8 cellular contexts compared by ENCODE assay signal in the genomic region with DNA sequence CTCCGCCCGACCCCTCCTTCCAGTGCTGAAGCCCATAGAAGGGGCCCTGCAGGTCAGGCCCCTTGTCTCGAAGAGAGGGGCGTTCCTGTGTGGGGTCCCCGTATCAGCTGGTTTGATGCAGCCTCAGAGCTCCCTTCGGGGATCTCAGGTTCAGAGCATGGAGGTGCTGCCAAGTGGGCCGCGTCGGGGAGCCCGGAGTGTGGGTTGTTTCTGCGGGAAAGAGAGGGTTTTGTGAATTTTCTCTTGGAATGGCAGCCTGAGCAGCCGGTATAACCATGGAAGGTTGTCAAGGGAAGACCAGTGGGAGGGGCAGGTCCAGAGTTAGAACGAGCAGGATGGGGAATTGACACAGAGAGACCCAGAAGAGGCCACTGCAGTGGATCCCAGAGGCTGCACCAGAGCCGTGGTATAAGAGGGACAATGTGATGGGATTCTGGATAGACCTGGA. TPM values are rescaled to one million over a fixed set of nuclear protein-coding genes. Genes with fewer than 3 reads are reported as not detected.
DNase-seq lines count a peak whose midpoint lies in the region; ATAC-seq and TF ChIP-seq lines count a peak whose summit lies in the region.

No MANE protein-coding gene starts in this region.

- H3K9me2 ChIP-seq in OCI-LY1 (ENCODE audit: low read depth, low read length), result no peaks in the 10 kb centered on the region

- H2AFZ ChIP-seq in OCI-LY1 (ENCODE audit: low read length), result no peak overlapping the region

- H3K4me2 ChIP-seq in OCI-LY1 (ENCODE audit: low read length) (peak overlapping the region; percentile 85), mesendoderm (ENCODE audit: low read length) (peak overlapping the region; percentile 94)

- H4K8ac ChIP-seq in mesendoderm (ENCODE audit: low read depth, low read length), result no peak overlapping the region

- H2AK5ac ChIP-seq in mesendoderm (ENCODE audit: low read length), result no peak overlapping the region

- peak; percentile 22 for DNase-seq in dermis blood vessel endothelial cell
- DNase-seq in mesendoderm, result no peak
- no peak for DNase-seq in uterus
- DNase-seq in COR-L47 (lab: John Stamatoyannopoulos, UW), result no peak
- DNase-seq in activated CD4-positive, alpha-beta T cell treated with anti-CD3 and anti-CD28 coated beads for 1 hour, result no peak

- no CpG with 5 or more reads among the region's 14 CpGs for WGBS in mesendoderm (ENCODE audit: extremely low coverage, insufficient coverage, low lambda C conversion rate)

- H2BK15ac ChIP-seq in mesendoderm (replicated peaks; ENCODE audit: low read depth), result no peak overlapping the region

- peaks cover 11% of the 10 kb centered on the region for H3K4me1 ChIP-seq in OCI-LY1 (ENCODE audit: insufficient read depth, low read length, severe bottlenecking)
- H3K4me1 ChIP-seq in mesendoderm (ENCODE audit: control insufficient read depth, low read depth, low read length), result no peaks in the 10 kb centered on the region
- no peaks in the 10 kb centered on the region for H3K4me1 ChIP-seq in uterus

- peak overlapping the region; percentile 74 for H3K9ac ChIP-seq in OCI-LY1 (ENCODE audit: low read length)
- H3K9ac ChIP-seq in mesendoderm (ENCODE audit: low read length), result peak overlapping the region; percentile 84

- no peak overlapping the region for H4K5ac ChIP-seq in mesendoderm (ENCODE audit: low read length)

- TF ChIP-seq POLR2A in uterus (IDR thresholded peaks at IDR 0.05), result no peak

- no peaks in the 10 kb centered on the region for H4K20me1 ChIP-seq in OCI-LY1 (ENCODE audit: insufficient read depth, low read length)

- peaks cover 3% of the 10 kb centered on the region for H3K79me1 ChIP-seq in mesendoderm (ENCODE audit: low read length)

- TF ChIP-seq CTCF in 22Rv1 (IDR thresholded peaks at IDR 0.05), result no peak
- no peak for TF ChIP-seq CTCF in OCI-LY1 (IDR thresholded peaks at IDR 0.05; ENCODE audit: low read length)
- no peak for TF ChIP-seq CTCF in uterus (IDR thresholded peaks at IDR 0.05)

- no peak overlapping the region for H3K23ac ChIP-seq in mesendoderm (ENCODE audit: low read length)

- H2BK120ac ChIP-seq in mesendoderm (ENCODE audit: low read depth, low read length), result no peak overlapping the region

- H3K4ac ChIP-seq in mesendoderm (ENCODE audit: low read depth, low read length), result peak overlapping the region; percentile 50

- H3K36me3 ChIP-seq in OCI-LY1 (ENCODE audit: insufficient read depth, low read length), result peaks cover 11% of the 10 kb centered on the region
- H3K36me3 ChIP-seq in mesendoderm (ENCODE audit: control insufficient read depth, insufficient read depth, low read length), result no peaks in the 10 kb centered on the region
- H3K36me3 ChIP-seq in uterus, result no peaks in the 10 kb centered on the region

- H3K9me3 ChIP-seq in OCI-LY1 (ENCODE audit: low read length), result 0 out of 2 replicates have a peak, but pooled peaks cover 2% of the 10 kb centered on the region
- H3K9me3 ChIP-seq in uterus, result peaks cover 0 to 28% of the 10 kb centered on the region in 2 donors

- peak overlapping the region; percentile 74 for H3K4me3 ChIP-seq in OCI-LY1 (ENCODE audit: low read depth, low read length, poor library complexity, severe bottlenecking)
- H3K4me3 ChIP-seq in mesendoderm (ENCODE audit: low read length), result peak overlapping the region; percentile 81
- H3K4me3 ChIP-seq in uterus, result peak overlapping the region; percentile 59 to 78

- ATAC-seq in GM19452 (IDR thresholded peaks at IDR 0.05; ENCODE audit: unreplicated experiment), result peak; percentile 8

- peak overlapping the region; percentile 66 for H3K56ac ChIP-seq in mesendoderm (ENCODE audit: low read length)

- H3K79me2 ChIP-seq in OCI-LY1 (ENCODE audit: insufficient read depth, low read length) (0 out of 2 replicates have a peak, but pooled peaks cover 5% of the 10 kb centered on the region), mesendoderm (ENCODE audit: control insufficient read depth, insufficient read depth, low read length) (peaks cover 5% of the 10 kb centered on the region)

- no peaks in the 10 kb centered on the region for H3F3A ChIP-seq in OCI-LY1 (ENCODE audit: insufficient read depth, low read length)

- intact Hi-C loops in uterus (cut with DNase I; ENCODE audit: low total_unique reads), result no loop called here

- H3K27ac ChIP-seq in 22Rv1 (peak overlapping the region; percentile 82), OCI-LY1 (ENCODE audit: low read depth, low read length, poor library complexity, severe bottlenecking) (peak overlapping the region; percentile 19), mesendoderm (ENCODE audit: low read depth, low read length) (no peak overlapping the region), uterus (peak overlapping the region; percentile 81 to 97)

- H3K27me3 ChIP-seq in OCI-LY1 (ENCODE audit: insufficient read depth, low read length) (no peaks in the 10 kb centered on the region), mesendoderm (ENCODE audit: insufficient read depth, low read length, poor library complexity) (no peaks in the 10 kb centered on the region), uterus (no peaks in the 10 kb centered on the region)

- no peak overlapping the region for H2BK5ac ChIP-seq in mesendoderm (ENCODE audit: low read length)

- H3K18ac ChIP-seq in mesendoderm (ENCODE audit: low read length), result no peak overlapping the region

RNA-seq across cellular contexts. Expression of gene TRAPPC2B, which starts 0.4 kb away (rescaled TPM):
- total RNA-seq in dermis blood vessel endothelial cell (8.8 and 11.6 TPM in 2 replicates), uterus (10 to 100 TPM in 2 of 4 donors, 1 to 10 TPM in 1, not detected in 1; 2.0 to 21.0 (median 10.6) TPM)
- polyA plus RNA-seq in mesendoderm (2013, experiment 1 of 2), result 13.8 TPM
- 13.4 TPM for polyA plus RNA-seq in mesendoderm (2013, experiment 2 of 2)

RNA-seq across cellular contexts. Expression of gene ZNF547, which starts 0.4 kb away (rescaled TPM):
- total RNA-seq in dermis blood vessel endothelial cell (1.9 and 3.6 TPM in 2 replicates), uterus (1 to 10 TPM in 2 of 4 donors, not detected in 2; 2.1 to 5.7 TPM)
- polyA plus RNA-seq in mesendoderm (2013, experiment 1 of 2), result 0.49 TPM
- 0.67 TPM for polyA plus RNA-seq in mesendoderm (2013, experiment 2 of 2)

RNA-seq across cellular contexts. Expression of gene ZNF304, which starts 12.7 kb away (rescaled TPM):
- total RNA-seq in dermis blood vessel endothelial cell (10.5 and 11.1 TPM in 2 replicates), uterus (10 to 100 TPM in 2 of 4 donors, 1 to 10 TPM in 2; 4.1 to 25.0 (median 8.3) TPM)
- polyA plus RNA-seq in mesendoderm (2013, experiment 1 of 2), result 4.1 TPM
- polyA plus RNA-seq in mesendoderm (2013, experiment 2 of 2), result 4.1 TPM

RNA-seq across cellular contexts. Expression of gene ZNF548, which starts 25.9 kb away (rescaled TPM):
- total RNA-seq in dermis blood vessel endothelial cell (13.3 and 16.0 TPM in 2 replicates), uterus (10 to 100 TPM; 12.6 to 77.9 (median 53.1) TPM)
- polyA plus RNA-seq in mesendoderm (2013, experiment 1 of 2), result 5.2 TPM
- polyA plus RNA-seq in mesendoderm (2013, experiment 2 of 2), result 4.7 TPM

RNA-seq across cellular contexts. Expression of gene ZNF543, which starts 43.5 kb away (rescaled TPM):
- total RNA-seq in dermis blood vessel endothelial cell, result 10.0 and 15.1 TPM in 2 replicates
- 2.7 TPM for polyA plus RNA-seq in mesendoderm (2013, experiment 1 of 2)
- 2.6 TPM for polyA plus RNA-seq in mesendoderm (2013, experiment 2 of 2)
- total RNA-seq in uterus, result 10 to 100 TPM in 2 of 4 donors, 1 to 10 TPM in 2; 5.9 to 31.2 (median 10.2) TPM
